Comparison of ENCODE assay signal across 1 cellular context in genomic region chr18:63683152-63683551, GRCh38.
TF ChIP-seq lines count a peak whose summit lies in the region.

No MANE protein-coding gene starts in this region.

TF ChIP-seq in H1, 55 proteins besides CTCF, POLR2A, EP300 and RAD21:
- TF ChIP-seq CEBPB (IDR thresholded peaks at IDR 0.05; ENCODE audit: low read depth, low read length), result 0 out of 2 replicates have a peak, but pooled peaks have one; percentile 40
- TF ChIP-seq MAFK (IDR thresholded peaks at IDR 0.05; ENCODE audit: low read depth, low read length), result no peak
- TF ChIP-seq TEAD4 (IDR thresholded peaks at IDR 0.05; ENCODE audit: low read depth, low read length), result peak; percentile 70
- TF ChIP-seq SP2 (IDR thresholded peaks at IDR 0.05; ENCODE audit: low read length), result no peak
- TF ChIP-seq POU5F1 (IDR thresholded peaks at IDR 0.05; ENCODE audit: low read depth, low read length), result no peak
- TF ChIP-seq TCF12 (IDR thresholded peaks at IDR 0.05; ENCODE audit: low read depth, low read length), result no peak
- no peak for TF ChIP-seq JUN (IDR thresholded peaks at IDR 0.05; ENCODE audit: low read depth, low read length)
- no peak for TF ChIP-seq CHD1 (IDR thresholded peaks at IDR 0.05; ENCODE audit: low read depth, low read length)
- no peak for TF ChIP-seq NRF1 (IDR thresholded peaks at IDR 0.05; ENCODE audit: low read depth, low read length)
TF ChIP-seq in H1: peak in this region for 2.
